ENCODE assay signal across 8 cellular contexts in the genomic region with DNA sequence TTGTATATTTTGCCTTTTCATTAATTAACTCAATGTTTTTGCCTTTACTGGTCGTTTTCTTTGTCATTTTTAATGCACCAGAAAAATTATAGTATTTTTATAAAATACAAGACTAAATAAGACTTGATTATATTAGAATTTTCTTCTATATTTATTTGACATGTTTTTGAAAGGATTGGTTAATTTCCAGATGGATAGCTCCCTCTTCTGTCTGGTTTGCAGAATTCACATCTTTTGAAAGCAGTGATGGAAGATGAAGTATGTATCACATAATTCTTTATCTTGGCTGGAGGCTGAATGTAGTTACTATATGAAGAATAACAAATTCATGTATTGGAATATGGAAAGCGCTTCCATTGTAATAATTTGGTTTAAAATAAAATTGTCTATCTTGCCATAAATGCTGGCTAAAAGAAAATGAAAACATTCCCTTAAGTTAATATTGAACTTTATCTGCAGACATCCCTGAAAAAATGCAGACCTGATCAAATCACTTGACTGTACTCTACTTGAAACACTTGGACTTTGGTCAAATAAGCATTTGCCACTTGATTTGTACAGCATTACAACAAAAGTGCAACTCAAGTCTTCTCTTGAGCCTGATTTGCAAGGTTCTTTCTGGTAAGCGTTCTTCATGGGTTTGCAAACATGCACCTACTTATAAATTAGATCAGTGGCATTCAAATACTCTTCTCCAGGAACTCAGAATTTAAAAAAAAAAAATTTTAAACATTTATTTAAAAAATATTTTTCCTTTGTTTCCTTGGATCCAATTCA.
DNase-seq lines count a peak whose midpoint lies in the region; ATAC-seq and TF ChIP-seq lines count a peak whose summit lies in the region.

No MANE protein-coding gene starts in this region.

- H3K27me3 Mint-ChIP-seq in CD8-positive, alpha-beta T cell (ENCODE audit: low read depth) = no peaks in the 10 kb centered on the region

- CTCF ChIA-PET in HEK293 (lab: Yijun Ruan, JAX) (interaction anchor here (0.7 to 3.9 kb wide), 17 partner anchors 17 to 1492 kb away, joined by 3 to 27 read pairs (median 3); no protein-coding TSS in a partner anchor), PC-3 (lab: Charles Lee) (interaction anchor here (0.6 to 0.7 kb wide), 2 partner anchors 207 to 1005 kb away, joined by 3 read pairs; no protein-coding TSS in a partner anchor)
- CTCF ChIA-PET in CD8-positive, alpha-beta T cell (lab: Charles Lee) = no interaction called here

- H3K4me1 ChIP-seq in HEK293 (ENCODE audit: control insufficient read depth, insufficient read depth, low read length) = no peaks in the 10 kb centered on the region
- peaks cover 10% of the 10 kb centered on the region; the same call in 1 of the 2 replicates for H3K4me1 ChIP-seq in PC-3 (ENCODE audit: insufficient read depth, low read length)
- peaks cover 0 to 11% (median 6%) of the 10 kb centered on the region in 6 donors for H3K4me1 ChIP-seq in spleen
- no peaks in the 10 kb centered on the region for H3K4me1 ChIP-seq in CD8-positive, alpha-beta T cell (ENCODE audit: insufficient read depth, low read length)

- POLR2A ChIA-PET in HEK293 (lab: Yijun Ruan, JAX) (no interaction called here), PC-3 (lab: Charles Lee; ENCODE audit: unreplicated experiment) (interaction anchor here (0.7 kb wide), 1 partner anchor 118 kb away, joined by 14 read pairs; no protein-coding TSS in a partner anchor)
- POLR2A ChIA-PET in CD8-positive, alpha-beta T cell (lab: Charles Lee) = no interaction called here

- intact Hi-C loops in PC-3 (cut with micrococcal nuclease) = loop anchor here (1.0 to 5.0 kb wide), 4 partner anchors 49 to 292 kb away; no protein-coding TSS in a partner anchor
- intact Hi-C loops in spleen (cut with DNase I; ENCODE audit: low total_unique reads) = loop anchor here (5.0 kb wide), 1 partner anchor 293 kb away; no protein-coding TSS in a partner anchor
- intact Hi-C loops in CD8-positive, alpha-beta T cell (cut with DNase I, micrococcal nuclease) = no loop called here

- no peak for DNase-seq in AG09319 (ENCODE audit: extremely low read depth, low read depth)
- peak; percentile 72 for DNase-seq in PC-3
- peak; percentile 82 for DNase-seq in fibroblast of peridontal ligament (ENCODE audit: extremely low read depth)
- DNase-seq in spleen = no peak
- no peak for DNase-seq in CD8-positive, alpha-beta T cell
- no peak for DNase-seq in stimulated activated effector memory CD8-positive, alpha-beta T cell treated with anti-CD3 and anti-CD28 coated beads, Interleukin-12 subunit alpha, Interleukin-12 subunit beta, amount 100 ng/mL, for 72 hours (ENCODE audit: low spot score in 2 of 2)

- TF ChIP-seq CTCF in AG09319 (IDR thresholded peaks at IDR 0.05; ENCODE audit: low read depth, low read length) (peak; percentile 69), HEK293 (tag by site-specific recombination; IDR thresholded peaks at IDR 0.05) (no peak), PC-3 (conservative IDR thresholded peaks at IDR 0.05; ENCODE audit: low read depth, low read length) (peak; percentile 73), spleen (IDR thresholded peaks at IDR 0.05 in 8 of 11, conservative IDR thresholded peaks at IDR 0.05 in 3 of 11) (peak in 10 of 11 experiments; percentile 11 to 64 (median 45))
- TF ChIP-seq CTCF in CD8-positive, alpha-beta T cell (IDR thresholded peaks at IDR 0.05) = no peak

- H3K9ac ChIP-seq in PC-3 (ENCODE audit: low read length) = no peak overlapping the region

- no peak overlapping the region for H3K27ac Mint-ChIP-seq in CD8-positive, alpha-beta T cell
- no peak overlapping the region for H3K27ac Mint-ChIP-seq in stimulated activated effector memory CD8-positive, alpha-beta T cell treated with anti-CD3 and anti-CD28 coated beads, Interleukin-12 subunit alpha, Interleukin-12 subunit beta, amount 100 ng/mL, for 72 hours

- H3K4me1 Mint-ChIP-seq in CD8-positive, alpha-beta T cell (ENCODE audit: low read depth) = no peaks in the 10 kb centered on the region
- no peaks in the 10 kb centered on the region for H3K4me1 Mint-ChIP-seq in stimulated activated effector memory CD8-positive, alpha-beta T cell treated with anti-CD3 and anti-CD28 coated beads, Interleukin-12 subunit alpha, Interleukin-12 subunit beta, amount 100 ng/mL, for 72 hours

- H3F3A ChIP-seq in PC-3 (ENCODE audit: low read length, unreplicated experiment) = no peaks in the 10 kb centered on the region

- H3K9me3 Mint-ChIP-seq in CD8-positive, alpha-beta T cell = no peaks in the 10 kb centered on the region
- peaks cover 2% of the 10 kb centered on the region for H3K9me3 Mint-ChIP-seq in stimulated activated effector memory CD8-positive, alpha-beta T cell treated with anti-CD3 and anti-CD28 coated beads, Interleukin-12 subunit alpha, Interleukin-12 subunit beta, amount 100 ng/mL, for 72 hours

- no peak overlapping the region for H3K4me3 Mint-ChIP-seq in CD8-positive, alpha-beta T cell
- no peak overlapping the region for H3K4me3 Mint-ChIP-seq in stimulated activated effector memory CD8-positive, alpha-beta T cell treated with anti-CD3 and anti-CD28 coated beads, Interleukin-12 subunit alpha, Interleukin-12 subunit beta, amount 100 ng/mL, for 72 hours

- H2AFZ ChIP-seq in PC-3 (ENCODE audit: low read length) = no peak overlapping the region

- BruUV-seq in PC-3 (replicated peaks; lab: Mats Ljungman, UMichigan) = no TSS peak

- H3K9me3 ChIP-seq in HEK293 (ENCODE audit: control insufficient read depth, insufficient read depth, low read depth, low read length) = no peaks in the 10 kb centered on the region
- no peaks in the 10 kb centered on the region for H3K9me3 ChIP-seq in PC-3 (ENCODE audit: low read length)
- no peaks in the 10 kb centered on the region for H3K9me3 ChIP-seq in spleen
- no peaks in the 10 kb centered on the region for H3K9me3 ChIP-seq in CD8-positive, alpha-beta T cell (ENCODE audit: low read length)

- 36 to 42% (median 39%) methylated on average over 3 of the region's 3 CpGs for WGBS in spleen, 5 donors

- ATAC-seq in PC-3 (no peak), HG03378 (IDR thresholded peaks at IDR 0.05; ENCODE audit: unreplicated experiment) (no peak)
- no peak for ATAC-seq in CD8-positive, alpha-beta T cell
- ATAC-seq in stimulated activated effector memory CD8-positive, alpha-beta T cell treated with anti-CD3 and anti-CD28 coated beads, Interleukin-12 subunit alpha, Interleukin-12 subunit beta, amount 100 ng/mL, for 72 hours = no peak

- no peaks in the 10 kb centered on the region for H3K36me3 Mint-ChIP-seq in CD8-positive, alpha-beta T cell
- no peaks in the 10 kb centered on the region for H3K36me3 Mint-ChIP-seq in stimulated activated effector memory CD8-positive, alpha-beta T cell treated with anti-CD3 and anti-CD28 coated beads, Interleukin-12 subunit alpha, Interleukin-12 subunit beta, amount 100 ng/mL, for 72 hours

- H4K20me1 ChIP-seq in PC-3 (ENCODE audit: low read length) = no peaks in the 10 kb centered on the region

- no peak overlapping the region for H3K27ac ChIP-seq in HEK293 (ENCODE audit: extremely low read depth, low read depth, low read length)
- H3K27ac ChIP-seq in PC-3 (ENCODE audit: low read length) = no peak overlapping the region
- no peak overlapping the region for H3K27ac ChIP-seq in spleen
- no peak overlapping the region for H3K27ac ChIP-seq in CD8-positive, alpha-beta T cell (ENCODE audit: low read depth, low read length)

- H3K36me3 ChIP-seq in HEK293 (ENCODE audit: control insufficient read depth in 2 of 2, insufficient read depth in 1 of 2, low read length in 2 of 2) (no peaks in the 10 kb centered on the region), PC-3 (ENCODE audit: low read depth, low read length) (no peaks in the 10 kb centered on the region), spleen (no peaks in the 10 kb centered on the region)
- H3K36me3 ChIP-seq in CD8-positive, alpha-beta T cell (ENCODE audit: insufficient read depth, low read length) = no peaks in the 10 kb centered on the region

- H3K4me3 ChIP-seq in HEK293 (ENCODE audit: low read depth, low read length) (no peak overlapping the region), PC-3 (ENCODE audit: low read length) (no peak overlapping the region), spleen (no peak overlapping the region)
- no peak overlapping the region for H3K4me3 ChIP-seq in CD8-positive, alpha-beta T cell (ENCODE audit: low read depth, low read length)

- H3K79me2 ChIP-seq in PC-3 (ENCODE audit: low read length) = no peaks in the 10 kb centered on the region

- H3K27me3 ChIP-seq in PC-3 (ENCODE audit: low read length) (no peaks in the 10 kb centered on the region), spleen (replicated peaks in 1 of 7) (peaks cover 0 to 9% (median 0%) of the 10 kb centered on the region in 7 donors)
- H3K27me3 ChIP-seq in CD8-positive, alpha-beta T cell (ENCODE audit: insufficient read depth, low read length) = no peaks in the 10 kb centered on the region

- H3K4me2 ChIP-seq in PC-3 (ENCODE audit: low read length) = no peak overlapping the region

- no peaks in the 10 kb centered on the region for H3K9me2 ChIP-seq in PC-3 (replicated peaks; ENCODE audit: low read length)

- no peak for TF ChIP-seq POLR2A in spleen (IDR thresholded peaks at IDR 0.05)

TF ChIP-seq in HEK293, 187 proteins besides CTCF, POLR2A, EP300 and RAD21:
- TF ChIP-seq BCL11A (tag by site-specific recombination; IDR thresholded peaks at IDR 0.05; ENCODE audit: low read depth) = no peak
- peak; percentile 57 for TF ChIP-seq ZNF654 (tag by site-specific recombination; IDR thresholded peaks at IDR 0.05; ENCODE audit: low read depth)

Comparison
In these comparisons a context has a peak if more than half of its experiments do, and no peak if none do; other contexts are left out.
1. DNase-seq: peak in PC-3 (single experiment) and fibroblast of peridontal ligament (single experiment); none in AG09319 (single experiment), spleen (single experiment), CD8-positive, alpha-beta T cell (0 of 7) and stimulated activated effector memory CD8-positive, alpha-beta T cell treated with anti-CD3 and anti-CD28 coated beads, Interleukin-12 subunit alpha, Interleukin-12 subunit beta, amount 100 ng/mL, for 72 hours (0 of 2).
2. CTCF ChIP-seq: peak in AG09319 (single experiment), PC-3 (single experiment) and spleen (10 of 11); none in HEK293 (single experiment) and CD8-positive, alpha-beta T cell (single experiment).
3. intact Hi-C loops: an anchor here in PC-3 (1.0 to 5.0 kb wide) and spleen (5.0 kb wide); none called in CD8-positive, alpha-beta T cell.